7 cellular contexts compared by ENCODE assay signal in the genomic region with DNA sequence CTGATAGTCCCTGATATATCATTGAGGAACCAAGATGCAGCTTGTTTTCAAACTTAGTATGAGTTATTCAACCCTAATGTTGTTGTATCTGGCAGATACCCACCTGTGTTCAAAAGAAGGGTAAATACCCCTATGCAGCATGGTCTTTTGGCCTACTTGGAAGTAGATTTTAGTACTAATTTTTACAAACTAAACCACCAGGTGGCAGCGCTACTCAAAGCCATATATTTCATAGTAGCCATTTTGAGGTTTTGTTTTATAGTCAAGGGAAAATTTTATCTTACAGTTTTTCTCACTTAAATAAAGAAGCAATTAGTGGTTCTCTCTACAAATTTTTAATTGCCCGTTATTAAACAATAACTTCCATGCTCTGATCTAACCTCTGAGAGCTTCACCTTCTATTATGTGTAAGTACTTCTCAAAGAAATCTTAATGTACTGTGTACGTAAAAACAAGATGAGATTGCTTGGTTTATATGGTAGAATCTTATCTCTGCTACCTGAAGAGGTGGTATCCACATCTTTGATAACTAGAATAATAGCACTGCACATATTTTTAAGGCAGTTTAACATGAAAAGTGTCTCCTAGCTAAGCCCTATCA. TPM values are rescaled to one million over a fixed set of nuclear protein-coding genes. Genes with fewer than 3 reads are reported as not detected.
A peak's percentile ranks its signal among the peaks of the same experiment; 100 is the strongest.
DNase-seq lines count a peak whose midpoint lies in the region; ATAC-seq, FAIRE-seq and TF ChIP-seq lines count a peak whose summit lies in the region.

No MANE protein-coding gene starts in this region.

- no TSS peak for BruUV-seq in endothelial cell of umbilical vein (replicated peaks; lab: Mats Ljungman, UMichigan)

- no peaks in the 10 kb centered on the region for H3K9me1 ChIP-seq in endothelial cell of umbilical vein (replicated peaks; ENCODE audit: control insufficient read depth, extremely low read depth, insufficient read depth, low read length)

- H3K9ac ChIP-seq in endothelial cell of umbilical vein (replicated peaks; ENCODE audit: extremely low read depth, insufficient read depth, low read length) (no peak overlapping the region), neural progenitor cell (no peak overlapping the region)

- dilution Hi-C loops in endothelial cell of umbilical vein (cut with MboI; ENCODE audit: extremely low pct_ligation_motif_present, low sequenced_read_pairs), result no loop called here

- peak overlapping the region; percentile 87 for H2AFZ ChIP-seq in endothelial cell of umbilical vein (ENCODE audit: low read depth, low read length)
- H2AFZ ChIP-seq in neural progenitor cell (replicated peaks), result no peak overlapping the region

- H3K4me2 ChIP-seq in endothelial cell of umbilical vein (ENCODE audit: insufficient read depth, low read length) (no peak overlapping the region), neural progenitor cell (no peak overlapping the region)

- H3K27me3 ChIP-seq in endothelial cell of umbilical vein (ENCODE audit: control insufficient read depth in 2 of 2, insufficient read depth in 2 of 2, low read length in 2 of 2) (no peaks in the 10 kb centered on the region), neural progenitor cell (no peaks in the 10 kb centered on the region)

- no peak for TF ChIP-seq POLR2A in endothelial cell of umbilical vein (IDR thresholded peaks at IDR 0.05; ENCODE audit: low read depth, low read length)

- H3K9me3 ChIP-seq in endothelial cell of umbilical vein (replicated peaks; ENCODE audit: control insufficient read depth, insufficient read depth, low read length) (no peaks in the 10 kb centered on the region), neural progenitor cell (ENCODE audit: low read depth) (no peaks in the 10 kb centered on the region)

- H3K36me3 Mint-ChIP-seq in activated B cell treated with CpG ODN at 0.5 μM for 24 hours (ENCODE audit: low read depth) (peaks cover 17% of the 10 kb centered on the region), neural progenitor cell (peaks cover 3% of the 10 kb centered on the region)

- CTCF ChIA-PET in activated B cell treated with CpG ODN at 0.5 μM for 24 hours (lab: Charles Lee) (interaction anchor here (1.3 kb wide), 1 partner anchor 24 kb away, joined by 4 read pairs; no protein-coding TSS in a partner anchor), endothelial cell of umbilical vein (lab: Charles Lee) (interaction anchor here (0.8 to 4.1 kb wide), 14 partner anchors 8 to 718 kb away, joined by 3 to 40 read pairs (median 6); partner anchors contain the start of genes GFM1 and MLF1)

- no peaks in the 10 kb centered on the region for H3F3A ChIP-seq in neural progenitor cell (ENCODE audit: low read depth)

- no peaks in the 10 kb centered on the region for H3K9me3 Mint-ChIP-seq in activated B cell treated with CpG ODN at 0.5 μM for 24 hours
- no peaks in the 10 kb centered on the region for H3K9me3 Mint-ChIP-seq in neural progenitor cell

- no peak overlapping the region for H3K4me3 Mint-ChIP-seq in activated B cell treated with CpG ODN at 0.5 μM for 24 hours
- H3K4me3 Mint-ChIP-seq in neural progenitor cell, result no peak overlapping the region

- H3K27ac ChIP-seq in endothelial cell of umbilical vein (ENCODE audit: insufficient read depth, low read depth, low read length) (no peak overlapping the region), neural progenitor cell (no peak overlapping the region)

- H3K36me3 ChIP-seq in endothelial cell of umbilical vein (ENCODE audit: control insufficient read depth in 2 of 2, extremely low read depth in 1 of 2, insufficient read depth in 2 of 2, low read length in 2 of 2) (no peaks in the 10 kb centered on the region), neural progenitor cell (no peaks in the 10 kb centered on the region)

- H3K4me3 ChIP-seq in endothelial cell of umbilical vein (replicated peaks in 1 of 3; ENCODE audit: insufficient read depth in 1 of 3, low read depth in 1 of 3, low read length in 3 of 3) (no peak overlapping the region), neural progenitor cell (no peak overlapping the region)

- H3K4me1 ChIP-seq in endothelial cell of umbilical vein (ENCODE audit: control insufficient read depth, extremely low read depth, insufficient read depth, low read length) (no peaks in the 10 kb centered on the region), neural progenitor cell (no peaks in the 10 kb centered on the region)

- intact Hi-C loops in activated B cell treated with CpG ODN at 0.5 μM for 24 hours (cut with micrococcal nuclease), result loop anchor here (1.0 kb wide), 1 partner anchor 252 kb away; no protein-coding TSS in a partner anchor
- intact Hi-C loops in endothelial cell of umbilical vein (cut with micrococcal nuclease), result loop anchor here (1.0 to 10.0 kb wide), 6 partner anchors 103 to 723 kb away; partner anchors contain the start of gene GFM1

- no peaks in the 10 kb centered on the region for H4K20me1 ChIP-seq in endothelial cell of umbilical vein (replicated peaks; ENCODE audit: control insufficient read depth, extremely low read depth, insufficient read depth, low read length)
- H4K20me1 ChIP-seq in neural progenitor cell (ENCODE audit: low read depth), result no peaks in the 10 kb centered on the region

- H3K27me3 Mint-ChIP-seq in activated B cell treated with CpG ODN at 0.5 μM for 24 hours (no peaks in the 10 kb centered on the region), neural progenitor cell (ENCODE audit: insufficient read depth, low read depth) (no peaks in the 10 kb centered on the region)

- FAIRE-seq in endothelial cell of umbilical vein (lab: Jason Lieb, UNC), result peak; percentile 65

- H3K4me1 Mint-ChIP-seq in activated B cell treated with CpG ODN at 0.5 μM for 24 hours, result no peaks in the 10 kb centered on the region
- no peaks in the 10 kb centered on the region for H3K4me1 Mint-ChIP-seq in neural progenitor cell

- POLR2A ChIA-PET in activated B cell treated with CpG ODN at 0.5 μM for 24 hours (lab: Charles Lee), result no interaction called here
- POLR2A ChIA-PET in endothelial cell of umbilical vein (lab: Charles Lee), result no interaction called here

- H3K27ac Mint-ChIP-seq in activated B cell treated with CpG ODN at 0.5 μM for 24 hours (no peak overlapping the region), neural progenitor cell (no peak overlapping the region)

- DNase-seq in GM03348 (ENCODE audit: low spot score) (peak; percentile 31), NCI-H2171 treated with DMSO at 0.1 percent for 48 hours (lab: John Stamatoyannopoulos, UW) (peak; percentile 60), activated B cell treated with CpG ODN at 0.5 μM for 24 hours (no peak), endothelial cell of umbilical vein (ENCODE audit: low read depth, low spot score) (peak; percentile 70), neural progenitor cell (ENCODE audit: low spot score) (peak; percentile 31)
- DNase-seq in effector CD8-positive, alpha-beta T cell (lab: John Stamatoyannopoulos, UW), result no peak

- peak; percentile 73 for ATAC-seq in HG02759 (IDR thresholded peaks at IDR 0.05; ENCODE audit: unreplicated experiment)
- no peak for ATAC-seq in activated B cell treated with CpG ODN at 0.5 μM for 24 hours (ENCODE audit: low read depth)

- TF ChIP-seq CTCF in activated B cell treated with CpG ODN at 0.5 μM for 24 hours (IDR thresholded peaks at IDR 0.05) (peak; percentile 50), endothelial cell of umbilical vein (IDR thresholded peaks at IDR 0.05; ENCODE audit: extremely low read depth in 1 of 2, insufficient read depth in 1 of 2, low read depth in 1 of 2, low read length in 2 of 2) (peak; percentile 37 to 41), neural progenitor cell (IDR thresholded peaks at IDR 0.05) (peak; percentile 61)

- H3K79me2 ChIP-seq in endothelial cell of umbilical vein (ENCODE audit: control insufficient read depth, insufficient read depth, low read length) (no peaks in the 10 kb centered on the region), neural progenitor cell (ENCODE audit: low read depth) (no peaks in the 10 kb centered on the region)

TF ChIP-seq in endothelial cell of umbilical vein, 7 proteins besides CTCF, POLR2A, EP300 and RAD21:
- TF ChIP-seq MYC (IDR thresholded peaks at IDR 0.05; ENCODE audit: low read depth, low read length), result no peak
- no peak for TF ChIP-seq FOS (IDR thresholded peaks at IDR 0.05; ENCODE audit: borderline replicate concordance, insufficient read depth, low read length)
- TF ChIP-seq POLR2AphosphoS5 (IDR thresholded peaks at IDR 0.05; ENCODE audit: insufficient read depth, low read depth, low read length), result no peak
- no peak for TF ChIP-seq EZH2 (IDR thresholded peaks at IDR 0.05; ENCODE audit: borderline replicate concordance, low read depth, low read length, severe bottlenecking)
- TF ChIP-seq GATA2 (IDR thresholded peaks at IDR 0.05; ENCODE audit: insufficient read depth, insufficient read length, low read depth, low read length), result no peak
- no peak for TF ChIP-seq MAX (IDR thresholded peaks at IDR 0.05; ENCODE audit: insufficient read depth, insufficient read length)

RNA-seq across cellular contexts. Expression of gene MLF1, which starts 31.5 kb away (rescaled TPM):
- total RNA-seq in activated B cell treated with CpG ODN at 0.5 μM for 24 hours, result not detected in 2 replicates
- total RNA-seq in endothelial cell of umbilical vein, result 5.3 and 8.8 TPM in 2 replicates
- polyA plus RNA-seq in endothelial cell of umbilical vein, result 2.2 and 3.0 TPM in 2 replicates
- polyA plus RNA-seq in endothelial cell of umbilical vein (2011; cell fraction: cytosol; rRNA removed), result 3.6 and 4.2 TPM in 2 replicates
- 2.0 and 2.9 TPM in 2 replicates for polyA plus RNA-seq in endothelial cell of umbilical vein (2011; cell fraction: nucleus; rRNA removed)
- 3.8 and 4.1 TPM in 2 replicates for polyA plus RNA-seq in endothelial cell of umbilical vein (2012)
- 2.7 and 4.2 TPM in 2 replicates for polyA minus RNA-seq in endothelial cell of umbilical vein
- not detected for polyA minus RNA-seq in endothelial cell of umbilical vein (2011; cell fraction: cytosol; rRNA and poly(A)+ RNA removed)
- 1.2 and 1.7 TPM in 2 replicates for polyA minus RNA-seq in endothelial cell of umbilical vein (2011; cell fraction: nucleus; rRNA and poly(A)+ RNA removed)
- total RNA-seq in neural progenitor cell (ENCODE audit: low replicate concordance), result 25.4 and 37.0 TPM in 2 replicates

Comparison
In these comparisons a context has a peak if more than half of its experiments do, and no peak if none do; other contexts are left out.
1. DNase-seq: peak in GM03348 (single experiment), NCI-H2171 treated with DMSO at 0.1 percent for 48 hours (single experiment), endothelial cell of umbilical vein (single experiment) and neural progenitor cell (single experiment); none in activated B cell treated with CpG ODN at 0.5 μM for 24 hours (single experiment) and effector CD8-positive, alpha-beta T cell (single experiment).
2. Peak in every context shown above with its lines, with median percentiles within 50 percentile points of each other: CTCF ChIP-seq.